Comparison of ENCODE assay signal across 15 cellular contexts in the genomic region with DNA sequence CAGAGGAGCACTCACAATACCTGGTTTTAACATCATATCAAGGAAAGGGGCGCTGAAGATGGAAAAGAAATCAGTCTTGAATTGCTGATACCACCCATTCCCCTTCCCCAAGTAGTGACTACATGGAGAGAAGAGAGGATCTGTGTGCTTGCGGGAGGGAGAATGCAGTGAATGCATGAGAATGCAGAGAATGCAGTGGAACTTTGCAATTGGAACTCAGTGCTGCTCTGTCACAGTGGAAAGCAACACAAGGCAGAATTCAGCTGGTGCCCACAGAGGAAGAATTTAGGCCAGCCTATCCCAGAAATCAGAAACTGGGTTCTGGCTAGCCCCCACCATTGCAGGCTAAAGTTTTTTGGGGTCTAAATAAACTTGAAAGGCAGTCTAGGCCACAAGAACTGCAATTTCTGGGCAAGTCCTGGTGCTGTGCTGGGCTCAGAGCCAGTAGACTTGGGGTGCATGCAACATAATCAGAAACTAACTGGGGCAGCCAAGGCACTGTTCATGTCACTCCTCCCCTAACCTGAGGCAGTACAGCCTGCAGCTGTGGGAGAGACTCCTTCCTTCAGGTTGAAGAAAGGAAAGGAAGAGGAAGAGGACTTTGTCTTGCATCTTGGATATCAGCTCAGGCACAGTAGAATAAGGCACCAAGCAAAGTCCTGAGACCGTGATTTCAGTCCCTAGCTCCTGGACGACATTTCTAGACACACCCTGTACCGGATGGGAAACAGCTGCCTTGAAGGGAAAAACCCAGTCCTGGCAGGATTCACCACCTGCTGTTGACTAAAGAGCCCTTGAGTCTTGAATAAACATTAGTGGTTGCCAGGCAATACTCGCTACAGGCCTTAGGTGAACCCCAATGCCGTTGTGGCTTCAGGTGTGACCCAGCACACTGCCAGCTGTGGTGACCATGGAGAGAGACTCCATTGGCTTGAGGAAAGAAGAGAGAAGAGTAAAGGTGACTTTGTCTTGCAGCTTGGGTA.
DNase-seq lines count a peak whose midpoint lies in the region; ATAC-seq and TF ChIP-seq lines count a peak whose summit lies in the region.
"Had no signal": no experiment of that assay in that cellular context is flagged by ENCODE, and none has a peak within 500 bp of the region (broad histone marks: within the 10 kb centered on the region; RNA-seq: fewer than 3 reads in every experiment).

No MANE protein-coding gene starts in this region.

- DNase-seq in left ventricle myocardium superior (no peak), left ventricle myocardium inferior (no peak), NCI-H524 treated with DMSO at 0.1 percent for 48 hours (lab: John Stamatoyannopoulos, UW) (peak; percentile 63), upper lobe of right lung (no peak), pons (ENCODE audit: low spot score) (no peak), iPS-NIHi11 (ENCODE audit: low spot score) (no peak)
- DNase-seq: activated CD8-positive, alpha-beta memory T cell treated with anti-CD3 and anti-CD28 coated beads, Interleukin-2, amount 50 U/mL, for 4 hours; aorta; NK-92 treated with Interleukin-12 subunit alpha and Interleukin-12 subunit beta, amount 100 ng/mL, for 24 hours; nucleus accumbens; stimulated activated CD4-positive, alpha-beta T cell treated with anti-CD3 and anti-CD28 coated beads, Interleukin-4, amount 100 ng/mL, for 24 hours; substantia nigra had no signal

- H3K4me1 ChIP-seq in left ventricle myocardium inferior = no peaks in the 10 kb centered on the region
- no peaks in the 10 kb centered on the region for H3K4me1 ChIP-seq in upper lobe of right lung

- ATAC-seq in left ventricle myocardium superior = peak; percentile 54
- peak; percentile 98 for ATAC-seq in esophagus mucosa
- ATAC-seq in upper lobe of right lung = peak; percentile 92
- no peak for ATAC-seq in HG02610 (IDR thresholded peaks at IDR 0.05; ENCODE audit: unreplicated experiment)
- ATAC-seq: HCT116 had no signal

- peaks cover 15% of the 10 kb centered on the region for H3K9me3 ChIP-seq in left ventricle myocardium inferior (replicated peaks)
- no peaks in the 10 kb centered on the region for H3K9me3 ChIP-seq in upper lobe of right lung

- H3K36me3 ChIP-seq in left ventricle myocardium inferior (no peaks in the 10 kb centered on the region), upper lobe of right lung (no peaks in the 10 kb centered on the region)

- intact Hi-C loops in left ventricle myocardium superior (cut with micrococcal nuclease) = no loop called here
- intact Hi-C loops in left ventricle myocardium inferior (cut with micrococcal nuclease) = no loop called here
- intact Hi-C loops in upper lobe of right lung (cut with DNase I) = no loop called here

- TF ChIP-seq CTCF in left ventricle myocardium inferior (IDR thresholded peaks at IDR 0.05; ENCODE audit: borderline replicate concordance) (no peak), upper lobe of right lung (IDR thresholded peaks at IDR 0.05) (no peak)

- H3K27me3 ChIP-seq in left ventricle myocardium inferior (ENCODE audit: low read depth) = no peaks in the 10 kb centered on the region
- H3K27me3 ChIP-seq in upper lobe of right lung = no peaks in the 10 kb centered on the region

- H3K27ac ChIP-seq in left ventricle myocardium inferior (replicated peaks) = no peak overlapping the region
- H3K27ac ChIP-seq in upper lobe of right lung = no peak overlapping the region

- H3K4me3 ChIP-seq in left ventricle myocardium inferior = no peak overlapping the region
- no peak overlapping the region for H3K4me3 ChIP-seq in upper lobe of right lung
